32 cellular contexts compared by ENCODE assay signal in genomic region chr10:124039432-124040086, GRCh38. TPM values are rescaled to one million over a fixed set of nuclear protein-coding genes. Genes with fewer than 3 reads are reported as not detected.
DNase-seq lines count a peak whose midpoint lies in the region; ATAC-seq, FAIRE-seq and TF ChIP-seq lines count a peak whose summit lies in the region.
"Had no signal": no experiment of that assay in that cellular context is flagged by ENCODE, and none has a peak within 500 bp of the region (broad histone marks: within the 10 kb centered on the region; RNA-seq: fewer than 3 reads in every experiment).

No MANE protein-coding gene starts in this region.

- H3K4me1 ChIP-seq in heart right ventricle (peaks cover 0 to 70% (median 0%) of the 10 kb centered on the region in 9 donors), left ventricle myocardium inferior (peaks cover 8% of the 10 kb centered on the region), mammary epithelial cell (ENCODE audit: insufficient read depth, low read length) (peaks cover 27% of the 10 kb centered on the region), HepG2 (ENCODE audit: insufficient read depth, low read length) (peaks cover 89% of the 10 kb centered on the region), upper lobe of left lung (peaks cover 4 to 46% (median 26%) of the 10 kb centered on the region in 4 donors)
- H3K4me1 ChIP-seq: pancreas had no signal

- H3K4me2 ChIP-seq in mammary epithelial cell (ENCODE audit: insufficient read depth, low read depth, low read length) (no peak overlapping the region), HepG2 (ENCODE audit: low read depth, low read length) (no peak overlapping the region)
- H3K4me2 ChIP-seq: A549, GM23338 had no signal

- POLR2A ChIA-PET in HepG2 (lab: Yijun Ruan, JAX): no interaction called here

- in situ Hi-C loops in mammary epithelial cell (cut with MboI; ENCODE audit: low sequenced_read_pairs in 2 of 2): no loop called here
- in situ Hi-C loops in HepG2 (cut with HindIII; ENCODE audit: extremely low pct_ligation_motif_present, low pct_unique_long_range_greater_than_20kb): no loop called here

- DNase-seq in heart right ventricle (no peak), left ventricle myocardium inferior (no peak), mammary epithelial cell (no peak), HepG2 (ENCODE audit: low spot score) (no peak), upper lobe of left lung (peak in 1 of 2 donors; percentile 51), SIG-M5 (lab: John Stamatoyannopoulos, UW) (no peak)
- no peak for DNase-seq in activated CD4-positive, CD25-positive, alpha-beta regulatory T cell treated with anti-CD3 and anti-CD28 coated beads, Interleukin-2, amount 50 U/mL, for 72 hours
- DNase-seq in stimulated activated effector memory CD8-positive, alpha-beta T cell treated with anti-CD3 and anti-CD28 coated beads, Interleukin-12 subunit alpha, Interleukin-12 subunit beta, amount 100 ng/mL, for 72 hours (ENCODE audit: low spot score in 2 of 2): no peak
- DNase-seq: activated CD4-positive, alpha-beta T cell treated with anti-CD3 and anti-CD28 coated beads for 4 hours; activated T-cell treated with anti-CD3 and anti-CD28 coated beads, Interleukin-2, amount 50 U/mL, for 4 hours; BE2C; brain microvascular endothelial cell; Caco-2; DMS79; endodermal cell; KBM-7; midbrain; natural killer cell; NCI-H1436; NCI-H2107; NCI-H446 treated with DMSO at 0.1 percent for 48 hours; pancreas; PC-3; stomach; T-helper 1 cell; transverse colon had no signal

- TF ChIP-seq POLR2A in HepG2 (IDR thresholded peaks at IDR 0.05; ENCODE audit: insufficient read depth in 1 of 2, low read depth in 2 of 2, low read length in 2 of 2) (no peak), upper lobe of left lung (IDR thresholded peaks at IDR 0.05) (no peak)

- H3K27me3 ChIP-seq in heart right ventricle (no peaks in the 10 kb centered on the region), left ventricle myocardium inferior (ENCODE audit: low read depth) (no peaks in the 10 kb centered on the region), mammary epithelial cell (ENCODE audit: insufficient read depth, low read length) (no peaks in the 10 kb centered on the region), HepG2 (ENCODE audit: control insufficient read depth in 1 of 2, insufficient read depth in 2 of 2, low read length in 2 of 2) (no peaks in the 10 kb centered on the region), upper lobe of left lung (no peaks in the 10 kb centered on the region)
- H3K27me3 ChIP-seq: BE2C, brain microvascular endothelial cell, pancreas, stomach, transverse colon had no signal

- FAIRE-seq in HepG2 (lab: Jason Lieb, UNC): no peak
- FAIRE-seq: A549, colon, pancreas, TTC549 had no signal

- H3K27ac Mint-ChIP-seq in stimulated activated effector memory CD8-positive, alpha-beta T cell treated with anti-CD3 and anti-CD28 coated beads, Interleukin-12 subunit alpha, Interleukin-12 subunit beta, amount 100 ng/mL, for 72 hours: no peak overlapping the region
- H3K27ac Mint-ChIP-seq: endodermal cell, GM23338, natural killer cell had no signal

- H3K36me3 ChIP-seq in heart right ventricle (peaks cover 0 to 73% (median 0%) of the 10 kb centered on the region in 9 donors), left ventricle myocardium inferior (peaks cover 4% of the 10 kb centered on the region), mammary epithelial cell (ENCODE audit: insufficient read depth, low read length) (peaks cover 18% of the 10 kb centered on the region), HepG2 (replicated peaks in 1 of 2; ENCODE audit: control insufficient read depth in 1 of 2, insufficient read depth in 2 of 2, low read length in 2 of 2) (peaks cover 29 to 62% of the 10 kb centered on the region in 2 experiments), upper lobe of left lung (peaks cover 0 to 42% (median 16%) of the 10 kb centered on the region in 4 donors)
- H3K36me3 ChIP-seq: BE2C, pancreas, transverse colon had no signal

- no peak for TF ChIP-seq CTCF in heart right ventricle (IDR thresholded peaks at IDR 0.05)
- no peak for TF ChIP-seq CTCF in left ventricle myocardium inferior (IDR thresholded peaks at IDR 0.05; ENCODE audit: borderline replicate concordance)
- no peak for TF ChIP-seq CTCF in mammary epithelial cell (conservative IDR thresholded peaks at IDR 0.05 in 1 of 2, IDR thresholded peaks at IDR 0.05 in 1 of 2; ENCODE audit: extremely low read depth in 1 of 2, insufficient read depth in 1 of 2, low read depth in 1 of 2, low read length in 2 of 2)
- no peak for TF ChIP-seq CTCF in HepG2 (CRISPR knock-in tag; IDR thresholded peaks at IDR 0.05)
- no peak for TF ChIP-seq CTCF in upper lobe of left lung (IDR thresholded peaks at IDR 0.05)

- 55 to 57% methylated on average over 12 of the region's 12 CpGs for WGBS in heart right ventricle, 2 donors
- 78% methylated on average over 12 of the region's 12 CpGs for WGBS in mammary epithelial cell (ENCODE audit: low coverage, missing lambda C conversion rate)
- WGBS in HepG2 (ENCODE audit: low lambda C conversion rate): 98% methylated on average over 12 of the region's 12 CpGs
- 40 to 52% methylated on average over 12 of the region's 12 CpGs for WGBS in upper lobe of left lung, 2 donors

- ATAC-seq in heart right ventricle (peak in 5 of 8 donors; percentile 27 to 55 (median 31)), HepG2 (no peak), upper lobe of left lung (ENCODE audit: low FRiP score in 2 of 2) (peak in 1 of 2 donors; percentile 38)
- ATAC-seq in stimulated activated effector memory CD8-positive, alpha-beta T cell treated with anti-CD3 and anti-CD28 coated beads, Interleukin-12 subunit alpha, Interleukin-12 subunit beta, amount 100 ng/mL, for 72 hours: no peak
- ATAC-seq: A549; activated T-cell treated with anti-CD3 and anti-CD28 coated beads, Interleukin-2, amount 50 U/mL, for 4 hours; GM23338; natural killer cell; pancreas; PC-3; sciatic nerve had no signal

- H3K4me3 Mint-ChIP-seq in stimulated activated effector memory CD8-positive, alpha-beta T cell treated with anti-CD3 and anti-CD28 coated beads, Interleukin-12 subunit alpha, Interleukin-12 subunit beta, amount 100 ng/mL, for 72 hours: no peak overlapping the region
- H3K4me3 Mint-ChIP-seq: activated T-cell treated with anti-CD3 and anti-CD28 coated beads, Interleukin-2, amount 50 U/mL, for 4 hours; endodermal cell; GM23338; natural killer cell had no signal

- no peak for TF ChIP-seq RAD21 in HepG2 (CRISPR knock-in tag; IDR thresholded peaks at IDR 0.05)

- no peak overlapping the region for H2AFZ ChIP-seq in mammary epithelial cell (ENCODE audit: low read depth, low read length)
- no peak overlapping the region for H2AFZ ChIP-seq in HepG2 (ENCODE audit: low read length)
- H2AFZ ChIP-seq: GM23338 had no signal

- no peaks in the 10 kb centered on the region for H3K79me2 ChIP-seq in mammary epithelial cell (ENCODE audit: insufficient read depth, low read length)
- peaks cover under 1% of the 10 kb centered on the region for H3K79me2 ChIP-seq in HepG2 (ENCODE audit: insufficient read depth, low read length)

- H3K36me3 Mint-ChIP-seq in stimulated activated effector memory CD8-positive, alpha-beta T cell treated with anti-CD3 and anti-CD28 coated beads, Interleukin-12 subunit alpha, Interleukin-12 subunit beta, amount 100 ng/mL, for 72 hours: no peaks in the 10 kb centered on the region
- H3K36me3 Mint-ChIP-seq: natural killer cell had no signal

- no peaks in the 10 kb centered on the region for H3K9me3 ChIP-seq in heart right ventricle
- no peaks in the 10 kb centered on the region for H3K9me3 ChIP-seq in left ventricle myocardium inferior (replicated peaks)
- H3K9me3 ChIP-seq in mammary epithelial cell (replicated peaks; ENCODE audit: insufficient read depth, low read length): no peaks in the 10 kb centered on the region
- no peaks in the 10 kb centered on the region for H3K9me3 ChIP-seq in HepG2 (ENCODE audit: low read length)
- no peaks in the 10 kb centered on the region for H3K9me3 ChIP-seq in upper lobe of left lung
- H3K9me3 ChIP-seq: A549, BE2C, Caco-2, pancreas, stomach, transverse colon had no signal

- H3K9me3 Mint-ChIP-seq in stimulated activated effector memory CD8-positive, alpha-beta T cell treated with anti-CD3 and anti-CD28 coated beads, Interleukin-12 subunit alpha, Interleukin-12 subunit beta, amount 100 ng/mL, for 72 hours: no peaks in the 10 kb centered on the region
- H3K9me3 Mint-ChIP-seq: activated T-cell treated with anti-CD3 and anti-CD28 coated beads, Interleukin-2, amount 50 U/mL, for 4 hours; endodermal cell; GM23338; natural killer cell had no signal

- CTCF ChIA-PET in mammary epithelial cell (lab: Charles Lee; ENCODE audit: low non-redundant PET): no interaction called here
- CTCF ChIA-PET in HepG2 (lab: Yijun Ruan, JAX; ENCODE audit: low intra/inter-chr PET ratio, low total read pairs): no interaction called here

- BruUV-seq in mammary epithelial cell (replicated peaks; lab: Mats Ljungman, UMichigan) (TSS peak; percentile 8), HepG2 (replicated peaks; lab: Mats Ljungman, UMichigan) (no TSS peak)

- dilution Hi-C loops in mammary epithelial cell (cut with HindIII; ENCODE audit: low sequenced_read_pairs): no loop called here

- H3K27ac ChIP-seq in heart right ventricle (peak overlapping the region in 1 of 10 donors; percentile 81), left ventricle myocardium inferior (replicated peaks) (no peak overlapping the region), mammary epithelial cell (ENCODE audit: insufficient read depth, low read depth, low read length) (no peak overlapping the region), HepG2 (ENCODE audit: extremely low read length, insufficient read depth, low read length) (no peak overlapping the region), upper lobe of left lung (peak overlapping the region in 3 of 4 donors; percentile 64 to 77 (median 74))
- H3K27ac ChIP-seq: A549, brain microvascular endothelial cell, pancreas had no signal

- H3K4me1 Mint-ChIP-seq in stimulated activated effector memory CD8-positive, alpha-beta T cell treated with anti-CD3 and anti-CD28 coated beads, Interleukin-12 subunit alpha, Interleukin-12 subunit beta, amount 100 ng/mL, for 72 hours: peaks cover 12% of the 10 kb centered on the region
- H3K4me1 Mint-ChIP-seq: endodermal cell had no signal

- H4K20me1 ChIP-seq in mammary epithelial cell (ENCODE audit: insufficient read depth, low read length) (no peaks in the 10 kb centered on the region), HepG2 (ENCODE audit: insufficient read depth, low read length) (no peaks in the 10 kb centered on the region)

- H3K9ac ChIP-seq in mammary epithelial cell (ENCODE audit: insufficient read depth, low read length) (no peak overlapping the region), HepG2 (ENCODE audit: insufficient read depth, low read depth, low read length) (no peak overlapping the region)

- H3K4me3 ChIP-seq in heart right ventricle (no peak overlapping the region), left ventricle myocardium inferior (no peak overlapping the region), mammary epithelial cell (replicated peaks in 1 of 3; ENCODE audit: insufficient read depth in 1 of 3, low read depth in 2 of 3, low read length in 3 of 3) (no peak overlapping the region), HepG2 (replicated peaks in 1 of 3; ENCODE audit: insufficient read depth in 1 of 3, low read depth in 2 of 3, low read length in 3 of 3) (no peak overlapping the region), upper lobe of left lung (no peak overlapping the region)
- H3K4me3 ChIP-seq: A549, GM23338, pancreas, stomach, transverse colon had no signal

- TF ChIP-seq EP300 in HepG2 (IDR thresholded peaks at IDR 0.05; ENCODE audit: low read depth in 2 of 2, low read length in 2 of 2): no peak
- TF ChIP-seq EP300 in HepG2 (CRISPR knock-in tag; IDR thresholded peaks at IDR 0.05; ENCODE audit: borderline replicate concordance): no peak
- TF ChIP-seq EP300 in upper lobe of left lung (IDR thresholded peaks at IDR 0.05): no peak

- intact Hi-C loops in heart right ventricle (cut with DNase I): loop anchor here in 1 of 10 donors (10.0 kb wide), 1 partner anchor 225 kb away; no protein-coding TSS in a partner anchor
- intact Hi-C loops in left ventricle myocardium inferior (cut with micrococcal nuclease): no loop called here
- intact Hi-C loops in mammary epithelial cell (cut with micrococcal nuclease): no loop called here
- intact Hi-C loops in HepG2 (cut with micrococcal nuclease; ENCODE audit: unreplicated experiment): no loop called here

RNA-seq across cellular contexts. Expression of gene CHST15, which starts 53.8 kb away (rescaled TPM):
- total RNA-seq in heart right ventricle: 10 to 100 TPM in 1 of 10 donors, 1 to 10 TPM in 9; 3.8 to 16.7 (median 5.1) TPM
- 1 to 10 TPM; 1.3 to 2.3 TPM for polyA plus RNA-seq in heart right ventricle
- total RNA-seq in left ventricle myocardium inferior: 4.5 TPM
- total RNA-seq in mammary epithelial cell: 10 to 100 TPM; 47.3 to 61.0 TPM
- polyA plus RNA-seq in mammary epithelial cell: 24.5 TPM
- polyA minus RNA-seq in mammary epithelial cell: 60.0 TPM
- total RNA-seq in HepG2 (2016; rRNA removed; fragmentation: Illumina TruSeq; extraction: Trizol): 1.1 and 1.4 TPM in 2 replicates
- total RNA-seq in HepG2 (2016; cell fraction: cytosol; rRNA removed; fragmentation: Illumina TruSeq; extraction: Trizol; ENCODE audit: low read depth): 1.0 and 1.2 TPM in 2 replicates
- 1.4 and 1.5 TPM in 2 replicates for total RNA-seq in HepG2 (2016; cell fraction: insoluble cytoplasmic fraction; rRNA removed; fragmentation: Illumina TruSeq; extraction: Trizol)
- total RNA-seq in HepG2 (2016; cell fraction: membrane; rRNA removed; fragmentation: Illumina TruSeq; extraction: Trizol): 2.7 and 2.9 TPM in 2 replicates
- total RNA-seq in HepG2 (2016; cell fraction: nucleus; rRNA removed; fragmentation: Illumina TruSeq; extraction: Trizol): 1.1 and 1.9 TPM in 2 replicates
- polyA plus RNA-seq in HepG2 (2011; rRNA removed): 94.7 and 113 TPM in 2 replicates
- polyA plus RNA-seq in HepG2 (2011; cell fraction: cytosol; rRNA removed): 101 and 112 TPM in 2 replicates
- polyA plus RNA-seq in HepG2 (2011; cell fraction: nucleus; rRNA removed): 181 and 188 TPM in 2 replicates
- 46.0 and 71.6 TPM in 2 replicates for polyA plus RNA-seq in HepG2 (2012)
- 0.27 and 0.52 TPM in 2 replicates for polyA plus RNA-seq in HepG2 (2016; cell fraction: cytosol; fragmentation: Illumina TruSeq; extraction: Trizol; ENCODE audit: low read depth)
- 1.4 TPM in 2 replicates for polyA plus RNA-seq in HepG2 (2016; cell fraction: insoluble cytoplasmic fraction; fragmentation: Illumina TruSeq; extraction: Trizol; ENCODE audit: low read depth)
- polyA plus RNA-seq in HepG2 (2016; cell fraction: membrane; fragmentation: Illumina TruSeq; extraction: Trizol; ENCODE audit: low read depth): 0.68 and 0.92 TPM in 2 replicates
- polyA plus RNA-seq in HepG2 (2016; cell fraction: nucleus; fragmentation: Illumina TruSeq; extraction: Trizol; ENCODE audit: insufficient read depth, low read depth): 1.1 and 1.9 TPM in 2 replicates
- 10.5 and 261 TPM in 2 replicates for polyA minus RNA-seq in HepG2 (2011; rRNA and poly(A)+ RNA removed; ENCODE audit: low replicate concordance)
- 111 and 123 TPM in 2 replicates for polyA minus RNA-seq in HepG2 (2011; cell fraction: cytosol; rRNA and poly(A)+ RNA removed)
- 241 and 251 TPM in 2 replicates for polyA minus RNA-seq in HepG2 (2011; cell fraction: nucleus; rRNA and poly(A)+ RNA removed)
- 10 to 100 TPM; 16.1 to 54.5 (median 27.3) TPM for total RNA-seq in upper lobe of left lung
- total RNA-seq: activated CD8-positive, alpha-beta memory T cell treated with anti-CD3 and anti-CD28 coated beads for 36 hours had no signal

Comparison
In these comparisons a context has a peak if more than half of its experiments do, and no peak if none do; other contexts are left out.
1. ATAC-seq: peak in heart right ventricle (5 of 8); none in HepG2 (single experiment) and stimulated activated effector memory CD8-positive, alpha-beta T cell treated with anti-CD3 and anti-CD28 coated beads, Interleukin-12 subunit alpha, Interleukin-12 subunit beta, amount 100 ng/mL, for 72 hours (single experiment).
2. H3K27ac ChIP-seq: peak in upper lobe of left lung (3 of 4); none in left ventricle myocardium inferior (single experiment), mammary epithelial cell (single experiment) and HepG2 (single experiment).